Comparison of ENCODE assay signal across 9 cellular contexts in the genomic region with DNA sequence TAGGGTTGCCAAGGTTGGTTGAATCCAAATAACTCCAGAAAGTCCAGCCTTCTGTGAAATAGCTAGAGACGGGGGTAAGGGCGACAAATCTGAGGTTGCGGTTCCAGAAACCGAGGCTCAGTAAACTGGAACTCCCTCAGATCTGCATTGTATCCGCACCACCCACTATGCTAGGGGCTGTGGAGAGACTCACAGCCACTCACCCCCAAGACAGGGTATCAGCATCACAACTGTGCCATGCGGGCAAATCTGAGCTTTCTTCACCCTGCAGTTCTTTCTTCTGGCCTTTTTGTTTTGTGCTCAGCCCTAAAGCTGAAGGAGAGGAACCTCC. TPM values are rescaled to one million over a fixed set of nuclear protein-coding genes. Genes with fewer than 3 reads are reported as not detected.
DNase-seq lines count a peak whose midpoint lies in the region; ATAC-seq lines count a peak whose summit lies in the region.
"Had no signal": no experiment of that assay in that cellular context is flagged by ENCODE, and none has a peak within 500 bp of the region (broad histone marks: within the 10 kb centered on the region; RNA-seq: fewer than 3 reads in every experiment).

No MANE protein-coding gene starts in this region.

- peaks cover 39% of the 10 kb centered on the region for H3K4me1 Mint-ChIP-seq in activated naive CD4-positive, alpha-beta T cell treated with anti-CD3 and anti-CD28 coated beads for 36 hours (ENCODE audit: low read depth)
- peaks cover 29% of the 10 kb centered on the region for H3K4me1 Mint-ChIP-seq in stimulated activated naive CD8-positive, alpha-beta T cell treated with anti-CD3 and anti-CD28 coated beads, Interleukin-15, amount 100 ng/mL, for 72 hours

- no peaks in the 10 kb centered on the region for H3K9me3 Mint-ChIP-seq in activated naive CD4-positive, alpha-beta T cell treated with anti-CD3 and anti-CD28 coated beads for 36 hours
- H3K9me3 Mint-ChIP-seq in stimulated activated naive CD8-positive, alpha-beta T cell treated with anti-CD3 and anti-CD28 coated beads, Interleukin-15, amount 100 ng/mL, for 72 hours: no peaks in the 10 kb centered on the region

- ATAC-seq in HG03342 (IDR thresholded peaks at IDR 0.05; ENCODE audit: unreplicated experiment) (peak; percentile 6), HG02885 (IDR thresholded peaks at IDR 0.05; ENCODE audit: poor library complexity, unreplicated experiment) (no peak)
- peak; percentile 55 for ATAC-seq in stimulated activated naive CD8-positive, alpha-beta T cell treated with anti-CD3 and anti-CD28 coated beads, Interleukin-15, amount 100 ng/mL, for 72 hours

- intact Hi-C loops in activated naive CD4-positive, alpha-beta T cell treated with anti-CD3 and anti-CD28 coated beads for 36 hours (cut with micrococcal nuclease): loop anchor here (1.0 to 5.0 kb wide), 5 partner anchors 12 to 401 kb away; partner anchors contain the start of genes AP1S2, PIGA and ZRSR2

- DNase-seq in activated naive CD4-positive, alpha-beta T cell treated with anti-CD3 and anti-CD28 coated beads for 36 hours: no peak
- DNase-seq in stimulated activated naive CD8-positive, alpha-beta T cell treated with anti-CD3 and anti-CD28 coated beads, Interleukin-15, amount 100 ng/mL, for 72 hours: peak in 1 of 2 donors; percentile 20
- DNase-seq in COLO829 (ENCODE audit: low spot score) (no peak), NCI-H1092 (lab: John Stamatoyannopoulos, UW) (no peak), NCI-H446 (lab: John Stamatoyannopoulos, UW) (no peak)
- DNase-seq: NCI-H1436 treated with DMSO at 0.1 percent for 48 hours had no signal

- CTCF ChIA-PET in activated naive CD4-positive, alpha-beta T cell treated with anti-CD3 and anti-CD28 coated beads for 36 hours (lab: Charles Lee): interaction anchor here (0.6 to 1.4 kb wide), 4 partner anchors 9 to 44 kb away, joined by 3 to 7 read pairs (median 5); no protein-coding TSS in a partner anchor

- H3K4me3 ChIP-seq in iPS-11a (ENCODE audit: low read depth, low read length): peak overlapping the region; percentile 56

- peaks cover 3% of the 10 kb centered on the region for H3K36me3 Mint-ChIP-seq in activated naive CD4-positive, alpha-beta T cell treated with anti-CD3 and anti-CD28 coated beads for 36 hours (ENCODE audit: low read depth)

- H3K27me3 Mint-ChIP-seq in activated naive CD4-positive, alpha-beta T cell treated with anti-CD3 and anti-CD28 coated beads for 36 hours (ENCODE audit: low read depth): no peaks in the 10 kb centered on the region
- H3K27me3 Mint-ChIP-seq in stimulated activated naive CD8-positive, alpha-beta T cell treated with anti-CD3 and anti-CD28 coated beads, Interleukin-15, amount 100 ng/mL, for 72 hours: no peaks in the 10 kb centered on the region

- peak overlapping the region; percentile 83 for H3K4me3 Mint-ChIP-seq in activated naive CD4-positive, alpha-beta T cell treated with anti-CD3 and anti-CD28 coated beads for 36 hours
- H3K4me3 Mint-ChIP-seq in stimulated activated naive CD8-positive, alpha-beta T cell treated with anti-CD3 and anti-CD28 coated beads, Interleukin-15, amount 100 ng/mL, for 72 hours: peak overlapping the region; percentile 85 to 87

- H3K27ac Mint-ChIP-seq in activated naive CD4-positive, alpha-beta T cell treated with anti-CD3 and anti-CD28 coated beads for 36 hours: no peak overlapping the region
- no peak overlapping the region for H3K27ac Mint-ChIP-seq in stimulated activated naive CD8-positive, alpha-beta T cell treated with anti-CD3 and anti-CD28 coated beads, Interleukin-15, amount 100 ng/mL, for 72 hours

RNA-seq across cellular contexts. Expression of gene CA5B, which starts 0.6 kb away (rescaled TPM):
- 1 to 10 TPM; 7.0 to 9.5 TPM for total RNA-seq in activated naive CD4-positive, alpha-beta T cell treated with anti-CD3 and anti-CD28 coated beads for 36 hours

RNA-seq across cellular contexts. Expression of gene ZRSR2, which starts 51.6 kb away (rescaled TPM):
- 10 to 100 TPM; 15.7 to 16.7 TPM for total RNA-seq in activated naive CD4-positive, alpha-beta T cell treated with anti-CD3 and anti-CD28 coated beads for 36 hours
